In the genomic region with DNA sequence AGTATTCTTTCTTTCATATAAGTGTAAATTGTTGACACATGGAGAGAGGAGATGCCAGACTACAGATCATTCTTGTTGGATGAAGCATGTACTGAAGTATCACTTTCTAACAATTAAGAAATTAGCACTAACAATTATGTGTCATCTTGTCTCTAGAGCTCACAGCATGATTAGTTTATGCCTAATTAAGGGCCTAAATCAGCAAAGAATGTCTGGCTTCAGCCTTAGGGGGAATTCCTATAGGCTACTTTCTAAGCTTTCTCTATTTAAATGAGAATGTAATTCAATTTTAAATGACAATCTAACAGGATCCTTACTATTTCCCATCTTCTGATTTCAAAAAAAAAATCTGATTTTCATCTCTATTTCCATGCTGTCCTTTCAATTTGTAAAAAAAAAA, we compare ENCODE assay signal across 24 cellular contexts.
"Had no signal": no experiment of that assay in that cellular context is flagged by ENCODE, and none has a peak within 500 bp of the region (broad histone marks: within the 10 kb centered on the region; RNA-seq: fewer than 3 reads in every experiment).

No MANE protein-coding gene starts in this region.

- H3K4me3 ChIP-seq: cardiac muscle cell, MG63 had no signal

- H3K36me3 Mint-ChIP-seq: activated CD8-positive, alpha-beta memory T cell treated with anti-CD3 and anti-CD28 coated beads, Interleukin-2, amount 10 ng/mL, durations not matched to agents 7 days and 5 days; activated naive CD4-positive, alpha-beta T cell treated with anti-CD3 and anti-CD28 coated beads, Interleukin-2, amount 50 U/mL, for 72 hours had no signal

- H3K4me1 Mint-ChIP-seq: activated B cell treated with CpG ODN at 0.5 μM for 24 hours; activated CD4-positive, alpha-beta T cell treated with anti-CD3 and anti-CD28 coated beads, Interleukin-2, amount 10 ng/mL, durations not matched to agents 24 days and 14 days; activated CD8-positive, alpha-beta memory T cell treated with anti-CD3 and anti-CD28 coated beads, Interleukin-2, amount 10 ng/mL, durations not matched to agents 7 days and 5 days; activated naive CD8-positive, alpha-beta T cell treated with anti-CD3 and anti-CD28 coated beads, Interleukin-2, amount 50 U/mL, for 24 hours; T-helper 17 cell had no signal

- H3K27me3 ChIP-seq: brain microvascular endothelial cell, cardiac muscle cell, MG63 had no signal

- H3K36me3 ChIP-seq: brain microvascular endothelial cell, cardiac muscle cell, MG63 had no signal

- H3K27ac Mint-ChIP-seq: activated B cell treated with CpG ODN at 0.5 μM for 24 hours; activated CD4-positive, alpha-beta T cell treated with anti-CD3 and anti-CD28 coated beads, Interleukin-2, amount 10 ng/mL, durations not matched to agents 24 days and 14 days; activated CD8-positive, alpha-beta memory T cell treated with anti-CD3 and anti-CD28 coated beads, Interleukin-2, amount 10 ng/mL, durations not matched to agents 7 days and 5 days; activated naive CD4-positive, alpha-beta T cell treated with anti-CD3 and anti-CD28 coated beads, Interleukin-2, amount 50 U/mL, for 72 hours; activated naive CD8-positive, alpha-beta T cell treated with anti-CD3 and anti-CD28 coated beads, Interleukin-2, amount 50 U/mL, for 24 hours; T-helper 17 cell had no signal

- ATAC-seq: activated CD8-positive, alpha-beta memory T cell treated with anti-CD3 and anti-CD28 coated beads, Interleukin-2, amount 10 ng/mL, durations not matched to agents 7 days and 5 days; activated naive CD4-positive, alpha-beta T cell treated with anti-CD3 and anti-CD28 coated beads, Interleukin-2, amount 50 U/mL, for 72 hours; activated naive CD8-positive, alpha-beta T cell treated with anti-CD3 and anti-CD28 coated beads, Interleukin-2, amount 50 U/mL, for 24 hours; activated T-cell treated with anti-CD3 and anti-CD28 coated beads, Interleukin-2, amount 50 U/mL, for 4 hours; PC-3; T-helper 17 cell had no signal

- H3K27me3 Mint-ChIP-seq: activated B cell treated with CpG ODN at 0.5 μM for 24 hours; activated CD4-positive, alpha-beta T cell treated with anti-CD3 and anti-CD28 coated beads, Interleukin-2, amount 10 ng/mL, durations not matched to agents 24 days and 14 days; activated CD8-positive, alpha-beta memory T cell treated with anti-CD3 and anti-CD28 coated beads, Interleukin-2, amount 10 ng/mL, durations not matched to agents 7 days and 5 days; activated naive CD8-positive, alpha-beta T cell treated with anti-CD3 and anti-CD28 coated beads, Interleukin-2, amount 50 U/mL, for 24 hours; T-helper 17 cell had no signal

- H3K4me3 Mint-ChIP-seq: activated B cell treated with CpG ODN at 0.5 μM for 24 hours; activated CD4-positive, alpha-beta T cell treated with anti-CD3 and anti-CD28 coated beads, Interleukin-2, amount 10 ng/mL, durations not matched to agents 24 days and 14 days; activated CD8-positive, alpha-beta memory T cell treated with anti-CD3 and anti-CD28 coated beads, Interleukin-2, amount 10 ng/mL, durations not matched to agents 7 days and 5 days; activated naive CD8-positive, alpha-beta T cell treated with anti-CD3 and anti-CD28 coated beads, Interleukin-2, amount 50 U/mL, for 24 hours; activated T-cell treated with anti-CD3 and anti-CD28 coated beads, Interleukin-2, amount 50 U/mL, for 4 hours; T-helper 17 cell had no signal

- H3K9me3 ChIP-seq: MG63 had no signal

- H3K27ac ChIP-seq: brain microvascular endothelial cell, cardiac muscle cell had no signal

- DNase-seq: activated B cell treated with CpG ODN at 0.5 μM for 24 hours; activated CD4-positive, alpha-beta T cell treated with anti-CD3 and anti-CD28 coated beads for 1 hour; activated CD4-positive, alpha-beta T cell treated with anti-CD3 and anti-CD28 coated beads, Interleukin-2, amount 10 ng/mL, durations not matched to agents 24 days and 14 days; activated CD4-positive, alpha-beta T cell treated with anti-CD3 and anti-CD28 coated beads, Interleukin-2, amount 50 U/mL, for 48 hours; activated CD8-positive, alpha-beta memory T cell treated with anti-CD3 and anti-CD28 coated beads, Interleukin-2, amount 10 ng/mL, durations not matched to agents 7 days and 5 days; activated effector memory CD4-positive, alpha-beta T cell treated with anti-CD3 and anti-CD28 coated beads, Interleukin-2, amount 50 U/mL, for 16 hours; activated naive CD4-positive, alpha-beta T cell treated with Interleukin-2 at 50 U/mL for 16 hours; activated naive CD8-positive, alpha-beta T cell treated with anti-CD3 and anti-CD28 coated beads, Interleukin-2, amount 50 U/mL, for 24 hours; activated T-cell treated with anti-CD3 and anti-CD28 coated beads, Interleukin-2, amount 50 U/mL, for 4 hours; amygdala; brain microvascular endothelial cell; MG63; NCI-H1092 treated with DMSO at 0.1 percent for 48 hours; NCI-H1417 treated with DMSO at 0.1 percent for 48 hours; NCI-H1694 treated with DMSO at 0.1 percent for 48 hours; NCI-H2029 treated with DMSO at 0.1 percent for 48 hours; NCI-H345; NCI-H510A treated with DMSO at 0.1 percent for 48 hours; PC-3; SHP77 treated with DMSO at 0.1 percent for 48 hours; T-helper 17 cell; T-helper 9 cell had no signal

- H3K9me3 Mint-ChIP-seq: activated B cell treated with CpG ODN at 0.5 μM for 24 hours; activated CD4-positive, alpha-beta T cell treated with anti-CD3 and anti-CD28 coated beads, Interleukin-2, amount 10 ng/mL, durations not matched to agents 24 days and 14 days; activated naive CD4-positive, alpha-beta T cell treated with anti-CD3 and anti-CD28 coated beads, Interleukin-2, amount 50 U/mL, for 72 hours; activated T-cell treated with anti-CD3 and anti-CD28 coated beads, Interleukin-2, amount 50 U/mL, for 4 hours had no signal
